Comparison of ENCODE assay signal across 10 cellular contexts in the genomic region with DNA sequence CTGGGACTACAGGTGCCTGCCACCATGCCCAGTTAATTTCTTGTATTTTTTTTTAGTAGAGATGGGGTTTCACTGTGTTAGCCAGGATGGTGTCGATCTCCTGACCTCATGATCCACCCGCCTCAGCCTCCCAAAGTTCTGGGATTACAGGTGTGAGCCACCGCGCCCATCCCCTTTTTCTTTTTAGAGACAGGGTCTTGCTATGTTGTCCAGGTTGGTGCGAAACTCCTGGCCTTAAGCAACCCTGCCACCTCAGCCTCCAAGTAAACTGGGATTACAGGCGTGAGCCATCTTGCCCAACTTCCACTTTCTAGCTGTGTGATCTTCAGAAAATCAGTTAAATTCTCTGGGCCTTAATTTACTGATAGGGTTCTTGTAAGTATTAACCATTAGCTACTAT. TPM values are rescaled to one million over a fixed set of nuclear protein-coding genes. Genes with fewer than 3 reads are reported as not detected.
"Had no signal": no experiment of that assay in that cellular context is flagged by ENCODE, and none has a peak within 500 bp of the region (broad histone marks: within the 10 kb centered on the region; RNA-seq: fewer than 3 reads in every experiment).

No MANE protein-coding gene starts in this region.

RNA-seq across cellular contexts. Expression of a gene that starts 8.2 kb away (rescaled TPM):
- total RNA-seq: fibroblast of villous mesenchyme; kidney epithelial cell; T-helper 1 cell treated with Interleukin-12 subunit alpha and Interleukin-12 subunit beta and Interleukin-4 antibody, amounts not matched to agents 30 ng/mL and 1 ng/mL, for 36 hours had no signal

RNA-seq across cellular contexts. Expression of a gene that starts 45.4 kb away (rescaled TPM):
- total RNA-seq: esophagus squamous epithelium; kidney epithelial cell; left ventricle myocardium inferior; mucosa of descending colon; occipital lobe; progenitor cell of endocrine pancreas; right cardiac atrium; T-helper 1 cell treated with Interleukin-12 subunit alpha and Interleukin-12 subunit beta and Interleukin-4 antibody, amounts not matched to agents 30 ng/mL and 1 ng/mL, for 36 hours; urinary bladder had no signal
- polyA plus RNA-seq: right cardiac atrium, urinary bladder had no signal
